ENCODE assay signal across 26 cellular contexts in the genomic region with DNA sequence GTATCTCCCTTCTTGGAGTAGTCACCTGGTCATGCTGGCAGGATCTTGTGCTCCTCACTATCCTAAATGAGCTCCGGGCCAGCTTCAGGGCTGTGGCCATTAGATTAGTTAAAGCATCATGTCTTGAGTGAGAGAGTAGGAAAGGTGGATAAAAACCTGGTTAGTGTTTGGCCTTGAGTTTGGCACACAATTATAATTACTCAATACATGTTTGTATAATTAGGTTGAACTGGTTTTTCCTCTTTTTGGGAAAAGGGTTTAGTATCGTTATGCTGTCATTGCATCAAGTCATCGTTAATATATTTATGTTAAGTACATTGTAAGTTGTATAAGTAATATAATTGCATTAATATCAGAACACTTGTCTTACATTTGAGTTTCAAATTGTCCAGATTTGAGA.
DNase-seq lines count a peak whose midpoint lies in the region; ATAC-seq and TF ChIP-seq lines count a peak whose summit lies in the region.
"Had no signal": no experiment of that assay in that cellular context is flagged by ENCODE, and none has a peak within 500 bp of the region (broad histone marks: within the 10 kb centered on the region; RNA-seq: fewer than 3 reads in every experiment).

No MANE protein-coding gene starts in this region.

- DNase-seq in DMS53 (lab: John Stamatoyannopoulos, UW) (peak; percentile 9), DMS53 treated with DMSO at 0.1 percent for 48 hours (lab: John Stamatoyannopoulos, UW; ENCODE audit: unreplicated experiment) (no peak), NCI-H82 (lab: John Stamatoyannopoulos, UW) (peak; percentile 56), epithelial cell of esophagus (ENCODE audit: low read depth) (peak; percentile 89), SW 1271 (lab: John Stamatoyannopoulos, UW) (no peak), T-helper 17 cell (no peak)
- DNase-seq: activated CD4-positive, alpha-beta T cell treated with anti-CD3 and anti-CD28 coated beads for 36 hours; activated CD8-positive, alpha-beta memory T cell treated with anti-CD3 and anti-CD28 coated beads, Interleukin-2, amount 50 U/mL, for 48 hours; activated CD8-positive, alpha-beta T cell treated with anti-CD3 and anti-CD28 coated beads for 36 hours; activated naive CD4-positive, alpha-beta T cell treated with anti-CD3 and anti-CD28 coated beads for 36 hours; adrenal gland; CD4-positive, CD25-positive, alpha-beta regulatory T cell; H7; NCI-H1436 treated with DMSO at 0.1 percent for 48 hours; NCI-H446 treated with DMSO at 0.1 percent for 48 hours; OCI-M1; ovary had no signal

- ATAC-seq in HG02588 (IDR thresholded peaks at IDR 0.05; ENCODE audit: unreplicated experiment) (no peak), T-helper 17 cell (no peak)
- ATAC-seq: activated CD4-positive, alpha-beta T cell treated with anti-CD3 and anti-CD28 coated beads for 36 hours; activated CD8-positive, alpha-beta T cell treated with anti-CD3 and anti-CD28 coated beads for 36 hours; GM12878; HepG2; Right ventricle myocardium inferior; stimulated activated memory B cell treated with anti-CD40 and anti-IgM and Interleukin-4, amounts not matched to agents 10 μg/mL and 1 μg/mL and 100 μg/mL, for 72 hours had no signal

- H3K36me3 Mint-ChIP-seq in T-helper 17 cell (ENCODE audit: low read depth) = no peaks in the 10 kb centered on the region

- peak overlapping the region in 11 of 21 experiments; percentile 8 to 75 (median 47) for H3K27ac ChIP-seq in skin epidermis
- H3K27ac ChIP-seq: adrenal gland, ovary had no signal

- no peak overlapping the region for H3K4me3 ChIP-seq in epithelial cell of esophagus (ENCODE audit: low read length)
- no peak overlapping the region for H3K4me3 ChIP-seq in skin epidermis
- H3K4me3 ChIP-seq: adrenal gland, GM12878, ovary had no signal

- no peak overlapping the region for H3K27ac Mint-ChIP-seq in T-helper 17 cell
- H3K27ac Mint-ChIP-seq: activated CD4-positive, alpha-beta T cell treated with anti-CD3 and anti-CD28 coated beads for 36 hours; activated CD8-positive, alpha-beta T cell treated with anti-CD3 and anti-CD28 coated beads for 36 hours; activated naive CD4-positive, alpha-beta T cell treated with anti-CD3 and anti-CD28 coated beads for 36 hours; activated T-helper 1 cell treated with anti-CD3 and anti-CD28 coated beads, Interleukin-12 subunit alpha, Interleukin-12 subunit beta, Interleukin-2, Interleukin-4 antibody, amounts not matched to agents 30 ng/mL and 10 ng/mL and 1 ng/mL, durations not matched to agents 14 hours and 24 hours and 36 hours; CD4-positive, CD25-positive, alpha-beta regulatory T cell; stimulated activated memory B cell treated with anti-CD40 and anti-IgM and Interleukin-4, amounts not matched to agents 10 μg/mL and 1 μg/mL and 100 μg/mL, for 72 hours; type B pancreatic cell had no signal

- TF ChIP-seq CTCF in epithelial cell of esophagus (IDR thresholded peaks at IDR 0.05; ENCODE audit: insufficient read depth, low read depth, low read length, missing control alignments) = no peak

- H3K27me3 Mint-ChIP-seq in T-helper 17 cell = no peaks in the 10 kb centered on the region
- H3K27me3 Mint-ChIP-seq: activated CD4-positive, alpha-beta T cell treated with anti-CD3 and anti-CD28 coated beads for 36 hours; activated CD8-positive, alpha-beta T cell treated with anti-CD3 and anti-CD28 coated beads for 36 hours; CD4-positive, CD25-positive, alpha-beta regulatory T cell; stimulated activated memory B cell treated with anti-CD40 and anti-IgM and Interleukin-4, amounts not matched to agents 10 μg/mL and 1 μg/mL and 100 μg/mL, for 72 hours; type B pancreatic cell had no signal

- no peaks in the 10 kb centered on the region for H3K9me3 ChIP-seq in T-helper 17 cell (ENCODE audit: control insufficient read depth, low read length, poor library complexity, severe bottlenecking)
- H3K9me3 ChIP-seq: adrenal gland, ovary had no signal

- no peak overlapping the region for H3K4me3 Mint-ChIP-seq in T-helper 17 cell
- H3K4me3 Mint-ChIP-seq: activated CD4-positive, alpha-beta T cell treated with anti-CD3 and anti-CD28 coated beads for 36 hours; activated CD8-positive, alpha-beta T cell treated with anti-CD3 and anti-CD28 coated beads for 36 hours; activated naive CD4-positive, alpha-beta T cell treated with anti-CD3 and anti-CD28 coated beads for 36 hours; activated T-helper 1 cell treated with anti-CD3 and anti-CD28 coated beads, Interleukin-12 subunit alpha, Interleukin-12 subunit beta, Interleukin-2, Interleukin-4 antibody, amounts not matched to agents 30 ng/mL and 10 ng/mL and 1 ng/mL, durations not matched to agents 14 hours and 24 hours and 36 hours; CD4-positive, CD25-positive, alpha-beta regulatory T cell; neural crest cell; stimulated activated memory B cell treated with anti-CD40 and anti-IgM and Interleukin-4, amounts not matched to agents 10 μg/mL and 1 μg/mL and 100 μg/mL, for 72 hours; type B pancreatic cell had no signal

- peaks cover 15% of the 10 kb centered on the region for H3K4me1 Mint-ChIP-seq in T-helper 17 cell

Comparison
In these comparisons a context has a peak if more than half of its experiments do, and no peak if none do; other contexts are left out.
1. DNase-seq: peak in DMS53 (single experiment), NCI-H82 (single experiment) and epithelial cell of esophagus (single experiment); none in DMS53 treated with DMSO at 0.1 percent for 48 hours (single experiment), SW 1271 (0 of 2) and T-helper 17 cell (0 of 3).